In genomic region chr10:47383254-47384147, GRCh38 we compare ENCODE assay signal across 7 cellular contexts. TPM values are rescaled to one million over a fixed set of nuclear protein-coding genes. Genes with fewer than 3 reads are reported as not detected.
DNase-seq lines count a peak whose midpoint lies in the region; ATAC-seq and TF ChIP-seq lines count a peak whose summit lies in the region.

No MANE protein-coding gene starts in this region.

- peak; percentile 46 for DNase-seq in G401 (ENCODE audit: low spot score)
- DNase-seq in NCI-H187 (lab: John Stamatoyannopoulos, UW) = peak; percentile 42 to 58
- DNase-seq in brain microvascular endothelial cell = no peak
- DNase-seq in mesenteric fat pad (ENCODE audit: low spot score) = peak; percentile 47

- H3K4me3 ChIP-seq in brain microvascular endothelial cell (ENCODE audit: low read depth, low read length) = peak overlapping the region; percentile 73

- no peak for ATAC-seq in GM21390 (IDR thresholded peaks at IDR 0.05; ENCODE audit: unreplicated experiment)
- no peak for ATAC-seq in GM18502 (IDR thresholded peaks at IDR 0.05; ENCODE audit: poor library complexity, unreplicated experiment)
- no peak for ATAC-seq in HG02885 (IDR thresholded peaks at IDR 0.05; ENCODE audit: poor library complexity, unreplicated experiment)

- H3K36me3 ChIP-seq in brain microvascular endothelial cell (replicated peaks) = no peaks in the 10 kb centered on the region

- H3K27me3 ChIP-seq in brain microvascular endothelial cell (replicated peaks) = no peaks in the 10 kb centered on the region

- H3K27ac ChIP-seq in brain microvascular endothelial cell = no peak overlapping the region

- TF ChIP-seq CTCF in brain microvascular endothelial cell (IDR thresholded peaks at IDR 0.05; ENCODE audit: low read depth, low read length, missing control alignments) = no peak

- in situ Hi-C loops in G401 (cut with HindIII; ENCODE audit: low sequenced_read_pairs) (no loop called here), brain microvascular endothelial cell (cut with HindIII; ENCODE audit: low pct_ligation_motif_present, low sequenced_read_pairs) (no loop called here)

RNA-seq across cellular contexts. Expression of gene ZNF488, which starts 0.6 kb away (rescaled TPM):
- not detected in 2 replicates for total RNA-seq in G401 (2014; rRNA removed; shearing (Covaris generic))
- 0.10 TPM for total RNA-seq in mesenteric fat pad

RNA-seq across cellular contexts. Expression of gene RBP3, which starts 35.3 kb away (rescaled TPM):
- not detected in 2 replicates for total RNA-seq in G401 (2014; rRNA removed; shearing (Covaris generic))
- not detected for total RNA-seq in mesenteric fat pad
